Comparison of ENCODE assay signal across 1 cellular context in genomic region chr2:65165595-65165994, GRCh38.
TF ChIP-seq lines count a peak whose summit lies in the region.

No MANE protein-coding gene starts in this region.

TF ChIP-seq in GM12878, 131 proteins besides CTCF, POLR2A, EP300 and RAD21:
- TF ChIP-seq TAF1 (IDR thresholded peaks at IDR 0.05; ENCODE audit: borderline replicate concordance, low read depth, low read length) (no peak), RB1 (IDR thresholded peaks at IDR 0.05; ENCODE audit: borderline replicate concordance) (no peak), POLR2AphosphoS2 (IDR thresholded peaks at IDR 0.05; ENCODE audit: low read depth, low read length) (no peak), ZNF24 (IDR thresholded peaks at IDR 0.05) (0 out of 2 replicates have a peak, but pooled peaks have one; percentile 18), HDGF (IDR thresholded peaks at IDR 0.05) (no peak), SREBF1 (IDR thresholded peaks at IDR 0.05; ENCODE audit: low read length) (no peak), KAT2A (conservative IDR thresholded peaks at IDR 0.05; ENCODE audit: control insufficient read depth, low read depth, low read length) (no peak), ZNF687 (IDR thresholded peaks at IDR 0.05) (no peak), SPI1 (IDR thresholded peaks at IDR 0.05; ENCODE audit: borderline replicate concordance, insufficient read depth, low read depth, low read length) (peak; percentile 78), PAX5 (IDR thresholded peaks at IDR 0.05; ENCODE audit: borderline replicate concordance, low read depth, low read length) (no peak)
- TF ChIP-seq, protein P1, sequence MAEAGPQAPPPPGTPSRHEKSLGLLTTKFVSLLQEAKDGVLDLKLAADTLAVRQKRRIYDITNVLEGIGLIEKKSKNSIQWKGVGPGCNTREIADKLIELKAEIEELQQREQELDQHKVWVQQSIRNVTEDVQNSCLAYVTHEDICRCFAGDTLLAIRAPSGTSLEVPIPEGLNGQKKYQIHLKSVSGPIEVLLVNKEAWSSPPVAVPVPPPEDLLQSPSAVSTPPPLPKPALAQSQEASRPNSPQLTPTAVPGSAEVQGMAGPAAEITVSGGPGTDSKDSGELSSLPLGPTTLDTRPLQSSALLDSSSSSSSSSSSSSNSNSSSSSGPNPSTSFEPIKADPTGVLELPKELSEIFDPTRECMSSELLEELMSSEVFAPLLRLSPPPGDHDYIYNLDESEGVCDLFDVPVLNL (IDR thresholded peaks at IDR 0.05; ENCODE audit: low read depth, low read length) = no peak
TF ChIP-seq in GM12878: peak in this region for 2.
